2 cellular contexts compared by ENCODE assay signal in the genomic region with DNA sequence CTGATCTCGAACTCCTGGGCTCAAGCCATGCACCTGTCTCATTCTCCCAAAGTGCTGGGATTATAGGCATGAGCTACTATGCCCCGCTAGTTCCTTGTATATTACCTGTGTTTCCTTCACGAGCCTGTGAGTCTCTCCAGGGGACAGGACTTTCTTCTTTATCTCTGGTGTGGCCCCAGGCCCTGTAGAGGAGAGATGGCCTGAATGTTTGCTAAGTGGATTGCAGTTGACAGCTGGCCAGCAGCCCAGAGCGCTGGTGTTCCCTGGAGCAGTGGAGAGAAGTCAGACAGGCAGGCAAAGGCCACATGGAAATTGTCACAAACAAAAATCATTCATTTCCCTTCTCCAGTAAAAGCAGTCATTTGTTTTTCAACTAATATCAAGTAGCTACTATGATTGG.
A peak's percentile ranks its signal among the peaks of the same experiment; 100 is the strongest.
TF ChIP-seq lines count a peak whose summit lies in the region.

No MANE protein-coding gene starts in this region.

TF ChIP-seq in WTC11, 78 proteins besides CTCF, POLR2A, EP300 and RAD21 (continued from another document):
- TF ChIP-seq, protein P1, sequence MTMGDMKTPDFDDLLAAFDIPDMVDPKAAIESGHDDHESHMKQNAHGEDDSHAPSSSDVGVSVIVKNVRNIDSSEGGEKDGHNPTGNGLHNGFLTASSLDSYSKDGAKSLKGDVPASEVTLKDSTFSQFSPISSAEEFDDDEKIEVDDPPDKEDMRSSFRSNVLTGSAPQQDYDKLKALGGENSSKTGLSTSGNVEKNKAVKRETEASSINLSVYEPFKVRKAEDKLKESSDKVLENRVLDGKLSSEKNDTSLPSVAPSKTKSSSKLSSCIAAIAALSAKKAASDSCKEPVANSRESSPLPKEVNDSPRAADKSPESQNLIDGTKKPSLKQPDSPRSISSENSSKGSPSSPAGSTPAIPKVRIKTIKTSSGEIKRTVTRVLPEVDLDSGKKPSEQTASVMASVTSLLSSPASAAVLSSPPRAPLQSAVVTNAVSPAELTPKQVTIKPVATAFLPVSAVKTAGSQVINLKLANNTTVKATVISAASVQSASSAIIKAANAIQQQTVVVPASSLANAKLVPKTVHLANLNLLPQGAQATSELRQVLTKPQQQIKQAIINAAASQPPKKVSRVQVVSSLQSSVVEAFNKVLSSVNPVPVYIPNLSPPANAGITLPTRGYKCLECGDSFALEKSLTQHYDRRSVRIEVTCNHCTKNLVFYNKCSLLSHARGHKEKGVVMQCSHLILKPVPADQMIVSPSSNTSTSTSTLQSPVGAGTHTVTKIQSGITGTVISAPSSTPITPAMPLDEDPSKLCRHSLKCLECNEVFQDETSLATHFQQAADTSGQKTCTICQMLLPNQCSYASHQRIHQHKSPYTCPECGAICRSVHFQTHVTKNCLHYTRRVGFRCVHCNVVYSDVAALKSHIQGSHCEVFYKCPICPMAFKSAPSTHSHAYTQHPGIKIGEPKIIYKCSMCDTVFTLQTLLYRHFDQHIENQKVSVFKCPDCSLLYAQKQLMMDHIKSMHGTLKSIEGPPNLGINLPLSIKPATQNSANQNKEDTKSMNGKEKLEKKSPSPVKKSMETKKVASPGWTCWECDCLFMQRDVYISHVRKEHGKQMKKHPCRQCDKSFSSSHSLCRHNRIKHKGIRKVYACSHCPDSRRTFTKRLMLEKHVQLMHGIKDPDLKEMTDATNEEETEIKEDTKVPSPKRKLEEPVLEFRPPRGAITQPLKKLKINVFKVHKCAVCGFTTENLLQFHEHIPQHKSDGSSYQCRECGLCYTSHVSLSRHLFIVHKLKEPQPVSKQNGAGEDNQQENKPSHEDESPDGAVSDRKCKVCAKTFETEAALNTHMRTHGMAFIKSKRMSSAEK (CRISPR knock-in tag; IDR thresholded peaks at IDR 0.05; ENCODE audit: borderline replicate concordance): no peak
- TF ChIP-seq, protein P2, sequence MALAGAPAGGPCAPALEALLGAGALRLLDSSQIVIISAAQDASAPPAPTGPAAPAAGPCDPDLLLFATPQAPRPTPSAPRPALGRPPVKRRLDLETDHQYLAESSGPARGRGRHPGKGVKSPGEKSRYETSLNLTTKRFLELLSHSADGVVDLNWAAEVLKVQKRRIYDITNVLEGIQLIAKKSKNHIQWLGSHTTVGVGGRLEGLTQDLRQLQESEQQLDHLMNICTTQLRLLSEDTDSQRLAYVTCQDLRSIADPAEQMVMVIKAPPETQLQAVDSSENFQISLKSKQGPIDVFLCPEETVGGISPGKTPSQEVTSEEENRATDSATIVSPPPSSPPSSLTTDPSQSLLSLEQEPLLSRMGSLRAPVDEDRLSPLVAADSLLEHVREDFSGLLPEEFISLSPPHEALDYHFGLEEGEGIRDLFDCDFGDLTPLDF (CRISPR knock-in tag; IDR thresholded peaks at IDR 0.05): no peak
- TF ChIP-seq ATF1 (CRISPR knock-in tag; IDR thresholded peaks at IDR 0.05): no peak
- no peak for TF ChIP-seq ELF4 (CRISPR knock-in tag; IDR thresholded peaks at IDR 0.05; ENCODE audit: low read depth)
- TF ChIP-seq, protein P3, sequence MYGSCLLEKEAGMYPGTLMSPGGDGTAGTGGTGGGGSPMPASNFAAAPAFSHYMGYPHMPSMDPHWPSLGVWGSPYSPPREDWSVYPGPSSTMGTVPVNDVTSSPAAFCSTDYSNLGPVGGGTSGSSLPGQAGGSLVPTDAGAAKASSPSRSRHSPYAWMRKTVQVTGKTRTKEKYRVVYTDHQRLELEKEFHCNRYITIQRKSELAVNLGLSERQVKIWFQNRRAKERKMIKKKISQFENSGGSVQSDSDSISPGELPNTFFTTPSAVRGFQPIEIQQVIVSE (CRISPR knock-in tag; IDR thresholded peaks at IDR 0.05; ENCODE audit: borderline replicate concordance): no peak
- no peak for TF ChIP-seq MXD4 (CRISPR knock-in tag; IDR thresholded peaks at IDR 0.05; ENCODE audit: borderline replicate concordance)
- TF ChIP-seq TEAD4 (CRISPR knock-in tag; IDR thresholded peaks at IDR 0.05): no peak
- no peak for TF ChIP-seq PRRX2 (CRISPR knock-in tag; IDR thresholded peaks at IDR 0.05)
- TF ChIP-seq, protein P4, sequence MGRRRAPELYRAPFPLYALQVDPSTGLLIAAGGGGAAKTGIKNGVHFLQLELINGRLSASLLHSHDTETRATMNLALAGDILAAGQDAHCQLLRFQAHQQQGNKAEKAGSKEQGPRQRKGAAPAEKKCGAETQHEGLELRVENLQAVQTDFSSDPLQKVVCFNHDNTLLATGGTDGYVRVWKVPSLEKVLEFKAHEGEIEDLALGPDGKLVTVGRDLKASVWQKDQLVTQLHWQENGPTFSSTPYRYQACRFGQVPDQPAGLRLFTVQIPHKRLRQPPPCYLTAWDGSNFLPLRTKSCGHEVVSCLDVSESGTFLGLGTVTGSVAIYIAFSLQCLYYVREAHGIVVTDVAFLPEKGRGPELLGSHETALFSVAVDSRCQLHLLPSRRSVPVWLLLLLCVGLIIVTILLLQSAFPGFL (CRISPR knock-in tag; IDR thresholded peaks at IDR 0.05; ENCODE audit: borderline replicate concordance): no peak
- TF ChIP-seq, protein P5, sequence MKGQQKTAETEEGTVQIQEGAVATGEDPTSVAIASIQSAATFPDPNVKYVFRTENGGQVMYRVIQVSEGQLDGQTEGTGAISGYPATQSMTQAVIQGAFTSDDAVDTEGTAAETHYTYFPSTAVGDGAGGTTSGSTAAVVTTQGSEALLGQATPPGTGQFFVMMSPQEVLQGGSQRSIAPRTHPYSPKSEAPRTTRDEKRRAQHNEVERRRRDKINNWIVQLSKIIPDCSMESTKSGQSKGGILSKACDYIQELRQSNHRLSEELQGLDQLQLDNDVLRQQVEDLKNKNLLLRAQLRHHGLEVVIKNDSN (CRISPR knock-in tag; IDR thresholded peaks at IDR 0.05): no peak
- TF ChIP-seq FOXJ3 (CRISPR knock-in tag; IDR thresholded peaks at IDR 0.05; ENCODE audit: borderline replicate concordance): no peak
- no peak for TF ChIP-seq ZNF219 (CRISPR knock-in tag; IDR thresholded peaks at IDR 0.05; ENCODE audit: borderline replicate concordance)
- TF ChIP-seq FOXK1 (CRISPR knock-in tag; IDR thresholded peaks at IDR 0.05): no peak
- no peak for TF ChIP-seq NFE2L1 (CRISPR knock-in tag; IDR thresholded peaks at IDR 0.05)
TF ChIP-seq in WTC11: peak in this region for 0.

TF ChIP-seq in HepG2, 621 proteins besides CTCF, POLR2A, EP300 and RAD21 (continued from another document):
- TF ChIP-seq MAZ (IDR thresholded peaks at IDR 0.05; ENCODE audit: borderline replicate concordance, low read depth, low read length) (no peak), MAZ (CRISPR knock-in tag; IDR thresholded peaks at IDR 0.05; ENCODE audit: low read depth) (no peak), HMG20B (CRISPR knock-in tag; conservative IDR thresholded peaks at IDR 0.05) (no peak), CCAR2 (optimal IDR thresholded peaks at IDR 0.05; ENCODE audit: low read depth, low read length) (no peak), ZFP36 (IDR thresholded peaks at IDR 0.05; ENCODE audit: borderline replicate concordance, low read depth, low read length, partially characterized antibody) (no peak), ZBTB1 (CRISPR knock-in tag; IDR thresholded peaks at IDR 0.05; ENCODE audit: borderline replicate concordance) (no peak), XRCC5 (optimal IDR thresholded peaks at IDR 0.05; ENCODE audit: low read length) (no peak), SP4 (CRISPR knock-in tag; IDR thresholded peaks at IDR 0.05) (no peak), ZNF891 (CRISPR knock-in tag; IDR thresholded peaks at IDR 0.05) (no peak), PAX8 (CRISPR knock-in tag; IDR thresholded peaks at IDR 0.05; ENCODE audit: borderline replicate concordance) (no peak), TGIF2 (CRISPR knock-in tag; IDR thresholded peaks at IDR 0.05) (0 out of 2 replicates have a peak, but pooled peaks have one; percentile 22), NFIC (IDR thresholded peaks at IDR 0.05; ENCODE audit: low read length) (no peak), TEAD3 (CRISPR knock-in tag; optimal IDR thresholded peaks at IDR 0.05; ENCODE audit: borderline replicate concordance) (peak; percentile 25), ZNF572 (CRISPR knock-in tag; IDR thresholded peaks at IDR 0.05) (no peak), MXD4 (CRISPR knock-in tag; IDR thresholded peaks at IDR 0.05) (0 out of 2 replicates have a peak, but pooled peaks have one; percentile 56), FLYWCH1 (CRISPR knock-in tag; IDR thresholded peaks at IDR 0.05) (no peak), MYNN (CRISPR knock-in tag; IDR thresholded peaks at IDR 0.05; ENCODE audit: low read depth) (no peak), ESRRA (CRISPR knock-in tag; IDR thresholded peaks at IDR 0.05; ENCODE audit: low read depth) (no peak), HNF4A (CRISPR knock-in tag; IDR thresholded peaks at IDR 0.05) (no peak), FOXK1 (CRISPR knock-in tag; IDR thresholded peaks at IDR 0.05; ENCODE audit: borderline replicate concordance, low read depth) (no peak), RBFOX2 (IDR thresholded peaks at IDR 0.05; ENCODE audit: low read depth, low read length) (no peak), ZNF615 (CRISPR knock-in tag; IDR thresholded peaks at IDR 0.05; ENCODE audit: borderline replicate concordance) (no peak), SAP130 (CRISPR knock-in tag; IDR thresholded peaks at IDR 0.05; ENCODE audit: low read depth) (peak; percentile 61), NKX3-1 (CRISPR knock-in tag; IDR thresholded peaks at IDR 0.05) (no peak)
- TF ChIP-seq, protein P6, sequence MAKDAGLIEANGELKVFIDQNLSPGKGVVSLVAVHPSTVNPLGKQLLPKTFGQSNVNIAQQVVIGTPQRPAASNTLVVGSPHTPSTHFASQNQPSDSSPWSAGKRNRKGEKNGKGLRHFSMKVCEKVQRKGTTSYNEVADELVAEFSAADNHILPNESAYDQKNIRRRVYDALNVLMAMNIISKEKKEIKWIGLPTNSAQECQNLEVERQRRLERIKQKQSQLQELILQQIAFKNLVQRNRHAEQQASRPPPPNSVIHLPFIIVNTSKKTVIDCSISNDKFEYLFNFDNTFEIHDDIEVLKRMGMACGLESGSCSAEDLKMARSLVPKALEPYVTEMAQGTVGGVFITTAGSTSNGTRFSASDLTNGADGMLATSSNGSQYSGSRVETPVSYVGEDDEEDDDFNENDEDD (CRISPR knock-in tag; IDR thresholded peaks at IDR 0.05; ENCODE audit: borderline replicate concordance): no peak
- TF ChIP-seq, protein P7, sequence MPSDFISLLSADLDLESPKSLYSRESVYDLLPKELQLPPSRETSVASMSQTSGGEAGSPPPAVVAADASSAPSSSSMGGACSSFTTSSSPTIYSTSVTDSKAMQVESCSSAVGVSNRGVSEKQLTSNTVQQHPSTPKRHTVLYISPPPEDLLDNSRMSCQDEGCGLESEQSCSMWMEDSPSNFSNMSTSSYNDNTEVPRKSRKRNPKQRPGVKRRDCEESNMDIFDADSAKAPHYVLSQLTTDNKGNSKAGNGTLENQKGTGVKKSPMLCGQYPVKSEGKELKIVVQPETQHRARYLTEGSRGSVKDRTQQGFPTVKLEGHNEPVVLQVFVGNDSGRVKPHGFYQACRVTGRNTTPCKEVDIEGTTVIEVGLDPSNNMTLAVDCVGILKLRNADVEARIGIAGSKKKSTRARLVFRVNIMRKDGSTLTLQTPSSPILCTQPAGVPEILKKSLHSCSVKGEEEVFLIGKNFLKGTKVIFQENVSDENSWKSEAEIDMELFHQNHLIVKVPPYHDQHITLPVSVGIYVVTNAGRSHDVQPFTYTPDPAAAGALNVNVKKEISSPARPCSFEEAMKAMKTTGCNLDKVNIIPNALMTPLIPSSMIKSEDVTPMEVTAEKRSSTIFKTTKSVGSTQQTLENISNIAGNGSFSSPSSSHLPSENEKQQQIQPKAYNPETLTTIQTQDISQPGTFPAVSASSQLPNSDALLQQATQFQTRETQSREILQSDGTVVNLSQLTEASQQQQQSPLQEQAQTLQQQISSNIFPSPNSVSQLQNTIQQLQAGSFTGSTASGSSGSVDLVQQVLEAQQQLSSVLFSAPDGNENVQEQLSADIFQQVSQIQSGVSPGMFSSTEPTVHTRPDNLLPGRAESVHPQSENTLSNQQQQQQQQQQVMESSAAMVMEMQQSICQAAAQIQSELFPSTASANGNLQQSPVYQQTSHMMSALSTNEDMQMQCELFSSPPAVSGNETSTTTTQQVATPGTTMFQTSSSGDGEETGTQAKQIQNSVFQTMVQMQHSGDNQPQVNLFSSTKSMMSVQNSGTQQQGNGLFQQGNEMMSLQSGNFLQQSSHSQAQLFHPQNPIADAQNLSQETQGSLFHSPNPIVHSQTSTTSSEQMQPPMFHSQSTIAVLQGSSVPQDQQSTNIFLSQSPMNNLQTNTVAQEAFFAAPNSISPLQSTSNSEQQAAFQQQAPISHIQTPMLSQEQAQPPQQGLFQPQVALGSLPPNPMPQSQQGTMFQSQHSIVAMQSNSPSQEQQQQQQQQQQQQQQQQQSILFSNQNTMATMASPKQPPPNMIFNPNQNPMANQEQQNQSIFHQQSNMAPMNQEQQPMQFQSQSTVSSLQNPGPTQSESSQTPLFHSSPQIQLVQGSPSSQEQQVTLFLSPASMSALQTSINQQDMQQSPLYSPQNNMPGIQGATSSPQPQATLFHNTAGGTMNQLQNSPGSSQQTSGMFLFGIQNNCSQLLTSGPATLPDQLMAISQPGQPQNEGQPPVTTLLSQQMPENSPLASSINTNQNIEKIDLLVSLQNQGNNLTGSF (CRISPR knock-in tag; IDR thresholded peaks at IDR 0.05): no peak
- TF ChIP-seq, protein P8, sequence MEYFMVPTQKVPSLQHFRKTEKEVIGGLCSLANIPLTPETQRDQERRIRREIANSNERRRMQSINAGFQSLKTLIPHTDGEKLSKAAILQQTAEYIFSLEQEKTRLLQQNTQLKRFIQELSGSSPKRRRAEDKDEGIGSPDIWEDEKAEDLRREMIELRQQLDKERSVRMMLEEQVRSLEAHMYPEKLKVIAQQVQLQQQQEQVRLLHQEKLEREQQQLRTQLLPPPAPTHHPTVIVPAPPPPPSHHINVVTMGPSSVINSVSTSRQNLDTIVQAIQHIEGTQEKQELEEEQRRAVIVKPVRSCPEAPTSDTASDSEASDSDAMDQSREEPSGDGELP (IDR thresholded peaks at IDR 0.05; ENCODE audit: borderline replicate concordance, low read depth): peak; percentile 46; the same call in 1 of the 2 replicates
- TF ChIP-seq, protein P9, sequence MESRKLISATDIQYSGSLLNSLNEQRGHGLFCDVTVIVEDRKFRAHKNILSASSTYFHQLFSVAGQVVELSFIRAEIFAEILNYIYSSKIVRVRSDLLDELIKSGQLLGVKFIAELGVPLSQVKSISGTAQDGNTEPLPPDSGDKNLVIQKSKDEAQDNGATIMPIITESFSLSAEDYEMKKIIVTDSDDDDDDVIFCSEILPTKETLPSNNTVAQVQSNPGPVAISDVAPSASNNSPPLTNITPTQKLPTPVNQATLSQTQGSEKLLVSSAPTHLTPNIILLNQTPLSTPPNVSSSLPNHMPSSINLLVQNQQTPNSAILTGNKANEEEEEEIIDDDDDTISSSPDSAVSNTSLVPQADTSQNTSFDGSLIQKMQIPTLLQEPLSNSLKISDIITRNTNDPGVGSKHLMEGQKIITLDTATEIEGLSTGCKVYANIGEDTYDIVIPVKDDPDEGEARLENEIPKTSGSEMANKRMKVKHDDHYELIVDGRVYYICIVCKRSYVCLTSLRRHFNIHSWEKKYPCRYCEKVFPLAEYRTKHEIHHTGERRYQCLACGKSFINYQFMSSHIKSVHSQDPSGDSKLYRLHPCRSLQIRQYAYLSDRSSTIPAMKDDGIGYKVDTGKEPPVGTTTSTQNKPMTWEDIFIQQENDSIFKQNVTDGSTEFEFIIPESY (CRISPR knock-in tag; IDR thresholded peaks at IDR 0.05): peak; percentile 66
- TF ChIP-seq, protein P10, sequence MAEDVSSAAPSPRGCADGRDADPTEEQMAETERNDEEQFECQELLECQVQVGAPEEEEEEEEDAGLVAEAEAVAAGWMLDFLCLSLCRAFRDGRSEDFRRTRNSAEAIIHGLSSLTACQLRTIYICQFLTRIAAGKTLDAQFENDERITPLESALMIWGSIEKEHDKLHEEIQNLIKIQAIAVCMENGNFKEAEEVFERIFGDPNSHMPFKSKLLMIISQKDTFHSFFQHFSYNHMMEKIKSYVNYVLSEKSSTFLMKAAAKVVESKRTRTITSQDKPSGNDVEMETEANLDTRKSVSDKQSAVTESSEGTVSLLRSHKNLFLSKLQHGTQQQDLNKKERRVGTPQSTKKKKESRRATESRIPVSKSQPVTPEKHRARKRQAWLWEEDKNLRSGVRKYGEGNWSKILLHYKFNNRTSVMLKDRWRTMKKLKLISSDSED (CRISPR knock-in tag; IDR thresholded peaks at IDR 0.05): no peak
